ENCODE assay signal across 25 cellular contexts in the genomic region with DNA sequence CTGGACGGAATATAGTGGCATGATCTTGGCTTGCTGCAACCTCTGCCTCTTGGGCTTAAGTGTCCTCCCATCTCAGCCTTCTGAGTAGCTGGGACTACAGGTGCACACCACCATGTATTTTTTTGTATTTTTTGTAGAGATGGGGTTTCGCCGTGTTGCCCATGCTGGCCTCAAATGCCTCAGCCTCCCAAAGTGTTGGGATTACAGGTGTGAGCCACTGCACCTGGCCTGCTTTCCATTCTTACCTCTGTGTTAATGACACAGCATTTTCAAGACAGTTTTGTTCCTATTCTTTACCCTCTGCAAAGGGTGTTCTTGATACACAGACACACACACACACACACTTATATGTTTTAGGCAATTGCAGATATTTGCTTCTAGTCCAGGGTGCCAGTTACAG.
"Had no signal": no experiment of that assay in that cellular context is flagged by ENCODE, and none has a peak within 500 bp of the region (broad histone marks: within the 10 kb centered on the region; RNA-seq: fewer than 3 reads in every experiment).

No MANE protein-coding gene starts in this region.

- H3K36me3 ChIP-seq: MG63, SJSA1 had no signal

- ATAC-seq: Panc1 had no signal

- H3K27ac ChIP-seq: PC-9, SJSA1 had no signal

- H3K4me3 ChIP-seq: MG63, PC-9, SJSA1 had no signal

- H3K27me3 ChIP-seq: MG63, SJSA1 had no signal

- H2AFZ ChIP-seq: PC-9 had no signal

- H3K9me3 ChIP-seq: MG63, SJSA1, SK-N-SH had no signal

- H3K4me2 ChIP-seq: PC-9, SK-N-SH had no signal

- H3K9me2 ChIP-seq: SK-N-SH had no signal

- H3K9ac ChIP-seq: SK-N-SH had no signal

- DNase-seq: Kasumi-1, MG63, MV-4-11, NCI-H1092, NCI-H1105, NCI-H1417 treated with DMSO at 0.1 percent for 48 hours, NCI-H1436 treated with DMSO at 0.1 percent for 48 hours, NCI-H1930, NCI-H2081 treated with DMSO at 0.1 percent for 48 hours, NCI-H2107, NCI-H2171, NCI-H226, NCI-H446 treated with DMSO at 0.1 percent for 48 hours, NCI-H524, NCI-H526, NCI-H748 treated with DMSO at 0.1 percent for 48 hours, NCI-H82, PC-9, Right ventricle myocardium superior, SHP77 treated with DMSO at 0.1 percent for 48 hours, SK-N-SH, SW 1271, T-helper 1 cell had no signal

- H3K4me1 ChIP-seq: SJSA1 had no signal
